Comparison of ENCODE assay signal across 7 cellular contexts in the genomic region with DNA sequence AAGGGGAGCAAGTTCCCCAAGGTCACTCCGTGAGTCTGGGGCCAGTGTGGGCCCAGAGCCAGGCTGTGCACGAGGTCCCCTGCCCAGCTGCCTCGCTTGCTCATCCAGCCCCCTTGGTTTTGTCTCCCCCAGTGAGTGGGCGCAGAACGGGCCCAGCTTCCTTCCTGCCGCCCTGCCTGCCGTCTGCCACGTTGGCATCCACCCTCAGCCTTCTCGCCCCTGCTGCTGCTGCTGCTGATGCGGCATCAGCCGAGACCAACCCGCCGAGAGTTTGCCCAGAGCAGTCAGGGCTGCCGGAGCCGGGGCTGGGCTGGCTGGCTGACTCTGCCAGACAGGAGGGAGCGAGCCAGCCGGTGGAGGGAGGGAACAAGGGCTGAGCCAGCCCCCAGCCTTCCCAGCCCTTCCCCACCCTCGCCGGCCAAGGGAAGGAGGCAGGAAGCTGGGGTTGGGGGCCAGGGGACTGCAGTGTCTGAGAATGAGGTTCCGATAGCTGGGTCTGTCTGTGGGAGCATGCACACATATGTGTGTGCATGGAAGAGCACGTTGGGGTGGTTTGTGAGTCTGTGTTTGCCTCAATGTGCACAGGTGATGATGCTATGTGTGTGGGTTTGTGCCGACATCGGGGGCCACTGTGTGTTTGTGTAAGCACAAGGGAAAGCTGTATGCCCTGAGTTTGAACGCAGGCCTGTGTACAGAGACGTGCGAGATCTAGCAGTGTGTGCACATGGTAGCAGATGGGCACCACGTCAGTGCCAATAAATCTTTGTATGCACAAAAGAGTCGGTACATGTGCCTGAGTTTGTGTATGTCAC. TPM values are rescaled to one million over a fixed set of nuclear protein-coding genes. Genes with fewer than 3 reads are reported as not detected.
DNase-seq lines count a peak whose midpoint lies in the region; ATAC-seq, FAIRE-seq and TF ChIP-seq lines count a peak whose summit lies in the region.

No MANE protein-coding gene starts in this region.

- no peak for TF ChIP-seq EP300 in upper lobe of left lung (IDR thresholded peaks at IDR 0.05)

- intact Hi-C loops in activated CD4-positive, alpha-beta T cell treated with anti-CD3 and anti-CD28 coated beads for 36 hours (cut with DNase I, micrococcal nuclease), result loop anchor here (1.0 to 5.0 kb wide), 5 partner anchors 31 to 141 kb away; a partner anchor contains a TSS

- H3K27ac ChIP-seq in caudate nucleus (ENCODE audit: low read depth, low read length) (peak overlapping the region; percentile 79), upper lobe of left lung (peak overlapping the region; percentile 17 to 70 (median 58)), GM23338 (ENCODE audit: low read depth) (no peak overlapping the region)

- H3K36me3 Mint-ChIP-seq in activated CD4-positive, alpha-beta T cell treated with anti-CD3 and anti-CD28 coated beads for 36 hours (ENCODE audit: low read depth), result peaks cover 4% of the 10 kb centered on the region
- H3K36me3 Mint-ChIP-seq in nephron progenitor cell (ENCODE audit: low read depth) (no peaks in the 10 kb centered on the region), GM23338 (ENCODE audit: low read depth) (no peaks in the 10 kb centered on the region)

- peaks cover 16% of the 10 kb centered on the region; the same call in 1 of the 2 replicates for H3F3A ChIP-seq in GM23338 (replicated peaks; ENCODE audit: low read depth)

- 33 to 46% methylated on average over 12 to 28 of the region's 28 CpGs for WGBS in upper lobe of left lung, 2 donors

- no peaks in the 10 kb centered on the region for H3K9me3 Mint-ChIP-seq in activated CD4-positive, alpha-beta T cell treated with anti-CD3 and anti-CD28 coated beads for 36 hours (ENCODE audit: low read depth)
- no peaks in the 10 kb centered on the region for H3K9me3 Mint-ChIP-seq in nephron progenitor cell
- no peaks in the 10 kb centered on the region for H3K9me3 Mint-ChIP-seq in GM23338

- H3K4me3 ChIP-seq in upper lobe of left lung (peak overlapping the region in 2 of 4 donors; percentile 13 to 27), GM23338 (no peak overlapping the region)

- H3K27me3 ChIP-seq in upper lobe of left lung (no peaks in the 10 kb centered on the region), GM23338 (ENCODE audit: insufficient read depth) (no peaks in the 10 kb centered on the region)

- H4K20me1 ChIP-seq in GM23338 (replicated peaks; ENCODE audit: insufficient read depth), result no peaks in the 10 kb centered on the region

- no peak overlapping the region for H3K4me2 ChIP-seq in GM23338

- H3K9me2 ChIP-seq in GM23338 (ENCODE audit: insufficient read depth), result no peaks in the 10 kb centered on the region

- H3K9me3 ChIP-seq in upper lobe of left lung, result no peaks in the 10 kb centered on the region

- peaks cover 71% of the 10 kb centered on the region for H3K4me1 Mint-ChIP-seq in activated CD4-positive, alpha-beta T cell treated with anti-CD3 and anti-CD28 coated beads for 36 hours
- H3K4me1 Mint-ChIP-seq in nephron progenitor cell (peaks cover 96% of the 10 kb centered on the region), GM23338 (peaks cover 72% of the 10 kb centered on the region)

- H2AFZ ChIP-seq in GM23338, result no peak overlapping the region

- H3K4me1 ChIP-seq in upper lobe of left lung, result peaks cover 57 to 69% (median 59%) of the 10 kb centered on the region in 4 donors
- peaks cover 43% of the 10 kb centered on the region for H3K4me1 ChIP-seq in GM23338 (ENCODE audit: insufficient read depth)

- H3K27ac Mint-ChIP-seq in activated CD4-positive, alpha-beta T cell treated with anti-CD3 and anti-CD28 coated beads for 36 hours, result peak overlapping the region; percentile 90
- H3K27ac Mint-ChIP-seq in nephron progenitor cell (peak overlapping the region; percentile 93), GM23338 (no peak overlapping the region; the same call in 1 of the 2 replicates)

- H3K79me2 ChIP-seq in GM23338 (replicated peaks; ENCODE audit: insufficient read depth), result no peaks in the 10 kb centered on the region

- FAIRE-seq in GM19239 (lab: Jason Lieb, UNC), result no peak

- peak; percentile 5 for ATAC-seq in activated CD4-positive, alpha-beta T cell treated with anti-CD3 and anti-CD28 coated beads for 36 hours
- ATAC-seq in upper lobe of left lung (ENCODE audit: low FRiP score in 2 of 2), result peak in 1 of 2 donors; percentile 36
- ATAC-seq in GM23338, result no peak
- no peak for ATAC-seq in GM21526 (IDR thresholded peaks at IDR 0.05; ENCODE audit: low FRiP score, unreplicated experiment)

- TF ChIP-seq CTCF in nephron progenitor cell (IDR thresholded peaks at IDR 0.05) (no peak), upper lobe of left lung (IDR thresholded peaks at IDR 0.05) (no peak), GM23338 (conservative IDR thresholded peaks at IDR 0.05; ENCODE audit: low read depth in 2 of 2) (no peak)

- no peaks in the 10 kb centered on the region for H3K36me3 ChIP-seq in upper lobe of left lung
- no peaks in the 10 kb centered on the region for H3K36me3 ChIP-seq in GM23338 (ENCODE audit: insufficient read depth)

- peak overlapping the region; percentile 83 for H3K4me3 Mint-ChIP-seq in activated CD4-positive, alpha-beta T cell treated with anti-CD3 and anti-CD28 coated beads for 36 hours
- H3K4me3 Mint-ChIP-seq in nephron progenitor cell, result no peak overlapping the region
- H3K4me3 Mint-ChIP-seq in GM23338, result no peak overlapping the region

- CTCF ChIA-PET in activated CD4-positive, alpha-beta T cell treated with anti-CD3 and anti-CD28 coated beads for 36 hours (lab: Charles Lee), result interaction anchor here (0.5 to 1.0 kb wide), 8 partner anchors 27 to 176 kb away, joined by 3 to 5 read pairs (median 4); no protein-coding TSS in a partner anchor

- no peak for TF ChIP-seq POLR2A in upper lobe of left lung (IDR thresholded peaks at IDR 0.05)

- POLR2A ChIA-PET in activated CD4-positive, alpha-beta T cell treated with anti-CD3 and anti-CD28 coated beads for 36 hours (lab: Charles Lee), result no interaction called here

- H3K27me3 Mint-ChIP-seq in activated CD4-positive, alpha-beta T cell treated with anti-CD3 and anti-CD28 coated beads for 36 hours, result no peaks in the 10 kb centered on the region
- peaks cover 4% of the 10 kb centered on the region for H3K27me3 Mint-ChIP-seq in nephron progenitor cell (ENCODE audit: low read depth, poor library complexity)
- peaks cover 21% of the 10 kb centered on the region for H3K27me3 Mint-ChIP-seq in GM23338 (ENCODE audit: insufficient read depth, low read depth, poor library complexity)

- peak; percentile 75 for DNase-seq in activated CD4-positive, alpha-beta T cell treated with anti-CD3 and anti-CD28 coated beads for 36 hours
- peak in 34 of 61 donors; percentile 13 to 74 (median 46) for DNase-seq in caudate nucleus (lab: John Stamatoyannopoulos, UW)
- no peak for DNase-seq in nephron progenitor cell
- DNase-seq in upper lobe of left lung, result peak in 1 of 2 donors; percentile 83
- no peak for DNase-seq in GM19239 (ENCODE audit: insufficient read length, low spot score)
- no peak for DNase-seq in GM23338 (ENCODE audit: low spot score)

TF ChIP-seq in GM23338, 12 proteins besides CTCF, POLR2A, EP300 and RAD21 (continues in another document):
- TF ChIP-seq STAT1 (IDR thresholded peaks at IDR 0.05; ENCODE audit: unreplicated experiment) (no peak), JUNB (IDR thresholded peaks at IDR 0.05; ENCODE audit: unreplicated experiment) (no peak), ZNF114 (CRISPR knock-in tag; IDR thresholded peaks at IDR 0.05) (no peak), EZH2phosphoT487 (IDR thresholded peaks at IDR 0.05; ENCODE audit: unreplicated experiment) (no peak), ZNF331 (CRISPR knock-in tag; IDR thresholded peaks at IDR 0.05; ENCODE audit: low read depth) (no peak), CREB1 (CRISPR knock-in tag; IDR thresholded peaks at IDR 0.05; ENCODE audit: low read depth) (no peak), POLR2AphosphoS5 (IDR thresholded peaks at IDR 0.05; ENCODE audit: low read depth) (no peak)
- TF ChIP-seq, protein P1, sequence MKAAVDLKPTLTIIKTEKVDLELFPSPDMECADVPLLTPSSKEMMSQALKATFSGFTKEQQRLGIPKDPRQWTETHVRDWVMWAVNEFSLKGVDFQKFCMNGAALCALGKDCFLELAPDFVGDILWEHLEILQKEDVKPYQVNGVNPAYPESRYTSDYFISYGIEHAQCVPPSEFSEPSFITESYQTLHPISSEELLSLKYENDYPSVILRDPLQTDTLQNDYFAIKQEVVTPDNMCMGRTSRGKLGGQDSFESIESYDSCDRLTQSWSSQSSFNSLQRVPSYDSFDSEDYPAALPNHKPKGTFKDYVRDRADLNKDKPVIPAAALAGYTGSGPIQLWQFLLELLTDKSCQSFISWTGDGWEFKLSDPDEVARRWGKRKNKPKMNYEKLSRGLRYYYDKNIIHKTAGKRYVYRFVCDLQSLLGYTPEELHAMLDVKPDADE (IDR thresholded peaks at IDR 0.05), result no peak
- TF ChIP-seq, protein P2, sequence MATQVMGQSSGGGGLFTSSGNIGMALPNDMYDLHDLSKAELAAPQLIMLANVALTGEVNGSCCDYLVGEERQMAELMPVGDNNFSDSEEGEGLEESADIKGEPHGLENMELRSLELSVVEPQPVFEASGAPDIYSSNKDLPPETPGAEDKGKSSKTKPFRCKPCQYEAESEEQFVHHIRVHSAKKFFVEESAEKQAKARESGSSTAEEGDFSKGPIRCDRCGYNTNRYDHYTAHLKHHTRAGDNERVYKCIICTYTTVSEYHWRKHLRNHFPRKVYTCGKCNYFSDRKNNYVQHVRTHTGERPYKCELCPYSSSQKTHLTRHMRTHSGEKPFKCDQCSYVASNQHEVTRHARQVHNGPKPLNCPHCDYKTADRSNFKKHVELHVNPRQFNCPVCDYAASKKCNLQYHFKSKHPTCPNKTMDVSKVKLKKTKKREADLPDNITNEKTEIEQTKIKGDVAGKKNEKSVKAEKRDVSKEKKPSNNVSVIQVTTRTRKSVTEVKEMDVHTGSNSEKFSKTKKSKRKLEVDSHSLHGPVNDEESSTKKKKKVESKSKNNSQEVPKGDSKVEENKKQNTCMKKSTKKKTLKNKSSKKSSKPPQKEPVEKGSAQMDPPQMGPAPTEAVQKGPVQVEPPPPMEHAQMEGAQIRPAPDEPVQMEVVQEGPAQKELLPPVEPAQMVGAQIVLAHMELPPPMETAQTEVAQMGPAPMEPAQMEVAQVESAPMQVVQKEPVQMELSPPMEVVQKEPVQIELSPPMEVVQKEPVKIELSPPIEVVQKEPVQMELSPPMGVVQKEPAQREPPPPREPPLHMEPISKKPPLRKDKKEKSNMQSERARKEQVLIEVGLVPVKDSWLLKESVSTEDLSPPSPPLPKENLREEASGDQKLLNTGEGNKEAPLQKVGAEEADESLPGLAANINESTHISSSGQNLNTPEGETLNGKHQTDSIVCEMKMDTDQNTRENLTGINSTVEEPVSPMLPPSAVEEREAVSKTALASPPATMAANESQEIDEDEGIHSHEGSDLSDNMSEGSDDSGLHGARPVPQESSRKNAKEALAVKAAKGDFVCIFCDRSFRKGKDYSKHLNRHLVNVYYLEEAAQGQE (IDR thresholded peaks at IDR 0.05; ENCODE audit: unreplicated experiment), result no peak

RNA-seq across cellular contexts. Expression of a gene that starts 31.6 kb away (rescaled TPM):
- total RNA-seq in activated CD4-positive, alpha-beta T cell treated with anti-CD3 and anti-CD28 coated beads for 36 hours, result 100 to 1,000 TPM; 104 to 132 TPM
- 100 to 1,000 TPM in 2 of 6 donors, 10 to 100 TPM in 4; 53.4 to 158 (median 62.2) TPM for total RNA-seq in upper lobe of left lung
- total RNA-seq in GM23338 (2014; rRNA removed; shearing (Covaris generic)), result 37.2 and 40.9 TPM in 2 replicates
- 89.5 and 95.6 TPM in 2 replicates for polyA plus RNA-seq in GM23338 (2016; fragmentation: Nextera tagmentation; extraction: Ambion mirVana)

Comparison
In these comparisons a context has a peak if more than half of its experiments do, and no peak if none do; other contexts are left out.
1. DNase-seq: peak in activated CD4-positive, alpha-beta T cell treated with anti-CD3 and anti-CD28 coated beads for 36 hours (single experiment) and caudate nucleus (34 of 61); none in nephron progenitor cell (single experiment), GM19239 (single experiment) and GM23338 (single experiment).